22 cellular contexts compared by ENCODE assay signal in the genomic region with DNA sequence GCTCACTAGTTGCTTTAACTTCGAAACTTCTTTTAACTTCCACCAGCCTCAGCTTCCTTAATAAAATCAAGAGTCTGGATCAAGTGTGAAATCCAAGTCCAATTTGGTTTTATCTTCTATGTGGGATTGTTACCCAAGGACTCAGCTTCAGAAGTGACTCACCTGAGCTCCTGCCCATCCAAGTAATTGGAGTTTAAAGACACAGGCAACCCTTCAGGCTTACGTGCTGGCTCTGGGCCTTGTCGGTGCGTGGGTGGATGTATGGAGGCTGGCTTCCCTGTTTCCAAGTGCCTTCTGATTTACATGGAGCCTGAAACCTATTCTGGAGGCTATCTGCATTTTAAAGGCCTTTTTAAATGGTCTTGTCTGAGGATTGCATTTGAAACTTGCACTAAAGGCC.
DNase-seq lines count a peak whose midpoint lies in the region; ATAC-seq, FAIRE-seq and TF ChIP-seq lines count a peak whose summit lies in the region.
"Had no signal": no experiment of that assay in that cellular context is flagged by ENCODE, and none has a peak within 500 bp of the region (broad histone marks: within the 10 kb centered on the region; RNA-seq: fewer than 3 reads in every experiment).

No MANE protein-coding gene starts in this region.

- no peaks in the 10 kb centered on the region for H3K9me3 ChIP-seq in HUES48 (ENCODE audit: control insufficient read depth, insufficient read depth, low read length)
- no peaks in the 10 kb centered on the region for H3K9me3 ChIP-seq in astrocyte (ENCODE audit: insufficient read depth, low read depth, low read length)
- H3K9me3 ChIP-seq: gastroesophageal sphincter, uterus had no signal

- H3K9ac ChIP-seq in HUES48 (ENCODE audit: low read depth, low read length) (no peak overlapping the region), astrocyte (ENCODE audit: low read length) (no peak overlapping the region)
- H3K9ac ChIP-seq: parathyroid adenoma had no signal

- no peaks in the 10 kb centered on the region for H3K9me3 Mint-ChIP-seq in astrocyte (ENCODE audit: unreplicated experiment)
- H3K9me3 Mint-ChIP-seq: activated naive CD8-positive, alpha-beta T cell treated with anti-CD3 and anti-CD28 coated beads, Interleukin-2, amount 10 ng/mL, durations not matched to agents 7 days and 5 days had no signal

- no peak for TF ChIP-seq CTCF in astrocyte (IDR thresholded peaks at IDR 0.05; ENCODE audit: insufficient read depth, low read depth, low read length)

- no peaks in the 10 kb centered on the region for H3K36me3 Mint-ChIP-seq in astrocyte (ENCODE audit: low read depth, unreplicated experiment)

- H3K4me3 ChIP-seq in HUES48 (ENCODE audit: low read depth, low read length) (no peak overlapping the region), astrocyte (ENCODE audit: insufficient read depth, low read depth, low read length) (no peak overlapping the region)
- H3K4me3 ChIP-seq: dorsolateral prefrontal cortex, gastroesophageal sphincter, lung, uterus had no signal

- FAIRE-seq in astrocyte (lab: Jason Lieb, UNC) = no peak

- ATAC-seq in HG03571 (IDR thresholded peaks at IDR 0.05; ENCODE audit: unreplicated experiment) = no peak
- ATAC-seq: gastroesophageal sphincter, Right ventricle myocardium inferior had no signal

- H4K20me1 ChIP-seq in astrocyte (ENCODE audit: insufficient read depth, low read length) = no peaks in the 10 kb centered on the region

- peaks cover 7% of the 10 kb centered on the region for H3K4me1 Mint-ChIP-seq in astrocyte (ENCODE audit: low read depth, unreplicated experiment)

- no peaks in the 10 kb centered on the region for H3K79me2 ChIP-seq in astrocyte (ENCODE audit: insufficient read depth, low read length)
- H3K79me2 ChIP-seq: parathyroid adenoma had no signal

- H3K4me2 ChIP-seq in astrocyte (ENCODE audit: low read length) = no peak overlapping the region

- no peak overlapping the region for H3K4me3 Mint-ChIP-seq in astrocyte (ENCODE audit: unreplicated experiment)
- H3K4me3 Mint-ChIP-seq: activated CD4-positive, alpha-beta T cell treated with anti-CD3 and anti-CD28 coated beads, Interleukin-2, amount 10 ng/mL, durations not matched to agents 24 days and 14 days; activated naive CD8-positive, alpha-beta T cell treated with anti-CD3 and anti-CD28 coated beads, Interleukin-2, amount 10 ng/mL, durations not matched to agents 7 days and 5 days; B cell; naive B cell had no signal

- no peaks in the 10 kb centered on the region for H3K27me3 ChIP-seq in HUES48 (ENCODE audit: control insufficient read depth, insufficient read depth, low read length)
- H3K27me3 ChIP-seq in astrocyte (ENCODE audit: insufficient read depth, low read length) = no peaks in the 10 kb centered on the region
- H3K27me3 ChIP-seq: gastroesophageal sphincter, uterus had no signal

- no peak overlapping the region for H2AFZ ChIP-seq in astrocyte (ENCODE audit: low read depth, low read length)
- H2AFZ ChIP-seq: parathyroid adenoma had no signal

- H3K27ac Mint-ChIP-seq in astrocyte (ENCODE audit: unreplicated experiment) = no peak overlapping the region
- H3K27ac Mint-ChIP-seq: B cell, naive B cell had no signal

- DNase-seq in astrocyte (ENCODE audit: low read depth) (peak; percentile 46), iPS-NIHi11 (ENCODE audit: low spot score) (peak; percentile 37), ureter (ENCODE audit: low spot score) (peak; percentile 7), NCI-H524 treated with DMSO at 0.1 percent for 48 hours (lab: John Stamatoyannopoulos, UW) (no peak), GDM1 (lab: John Stamatoyannopoulos, UW) (no peak)
- DNase-seq: activated CD4-positive, alpha-beta T cell treated with anti-CD3 and anti-CD28 coated beads, Interleukin-2, amount 10 ng/mL, durations not matched to agents 24 days and 14 days; activated naive CD8-positive, alpha-beta T cell treated with anti-CD3 and anti-CD28 coated beads, Interleukin-2, amount 10 ng/mL, durations not matched to agents 7 days and 5 days; activated T-cell treated with anti-CD3 and anti-CD28 coated beads, Interleukin-2, amount 50 U/mL, for 1 hour; DMS 273 treated with DMSO at 0.1 percent for 48 hours; dorsolateral prefrontal cortex; erythroblast; naive B cell; NCI-H1694; NCI-H2227 treated with DMSO at 0.1 percent for 48 hours had no signal

- H3K4me1 ChIP-seq in HUES48 (ENCODE audit: control insufficient read depth, insufficient read depth, low read length) = peaks cover 4% of the 10 kb centered on the region; the same call in 1 of the 2 replicates
- peaks cover 13% of the 10 kb centered on the region for H3K4me1 ChIP-seq in astrocyte (ENCODE audit: insufficient read depth, low read length)
- H3K4me1 ChIP-seq: uterus had no signal

- peaks cover 19% of the 10 kb centered on the region for H3K27me3 Mint-ChIP-seq in astrocyte (ENCODE audit: low read depth, unreplicated experiment)

- H3K27ac ChIP-seq in HUES48 (ENCODE audit: low read depth, low read length) = peak overlapping the region; percentile 42
- no peak overlapping the region for H3K27ac ChIP-seq in astrocyte (ENCODE audit: low read depth, low read length)
- H3K27ac ChIP-seq: dorsolateral prefrontal cortex, parathyroid adenoma had no signal

- no peaks in the 10 kb centered on the region for H3K36me3 ChIP-seq in HUES48 (ENCODE audit: control insufficient read depth, insufficient read depth, low read length)
- H3K36me3 ChIP-seq in astrocyte (ENCODE audit: insufficient read depth, low read length) = no peaks in the 10 kb centered on the region
- H3K36me3 ChIP-seq: gastroesophageal sphincter, uterus had no signal

Comparison
In these comparisons a context has a peak if more than half of its experiments do, and no peak if none do; other contexts are left out.
1. DNase-seq: peak in astrocyte (single experiment), iPS-NIHi11 (single experiment) and ureter (single experiment); none in NCI-H524 treated with DMSO at 0.1 percent for 48 hours (single experiment) and GDM1 (single experiment).